8 cellular contexts compared by ENCODE assay signal in genomic region chr4:183397741-183398297, GRCh38. TPM values are rescaled to one million over a fixed set of nuclear protein-coding genes. Genes with fewer than 3 reads are reported as not detected.
DNase-seq lines count a peak whose midpoint lies in the region; ATAC-seq, FAIRE-seq and TF ChIP-seq lines count a peak whose summit lies in the region.

No MANE protein-coding gene starts in this region.

- H3K9me3 Mint-ChIP-seq in Calu3 (ENCODE audit: low read depth, unreplicated experiment): no peaks in the 10 kb centered on the region

- CTCF ChIA-PET in Calu3 (lab: Charles Lee): interaction anchor here (0.7 to 1.5 kb wide), 5 partner anchors 42 to 325 kb away, joined by 3 to 6 read pairs (median 4); no protein-coding TSS in a partner anchor
- CTCF ChIA-PET in endothelial cell of umbilical vein (lab: Charles Lee): interaction anchor here (0.6 to 2.0 kb wide), 10 partner anchors 9 to 460 kb away, joined by 3 to 20 read pairs (median 5); partner anchors contain the start of gene CDKN2AIP

- peaks cover 24% of the 10 kb centered on the region for H3K4me1 Mint-ChIP-seq in Calu3 (ENCODE audit: low read depth, unreplicated experiment)

- dilution Hi-C loops in endothelial cell of umbilical vein (cut with MboI; ENCODE audit: extremely low pct_ligation_motif_present, low sequenced_read_pairs): no loop called here

- DNase-seq in Calu3 (no peak), Peyer's patch (no peak), endothelial cell of umbilical vein (ENCODE audit: low read depth, low spot score) (no peak), prostate gland (ENCODE audit: low spot score) (no peak), COR-L47 (lab: John Stamatoyannopoulos, UW) (no peak)

- H3K27me3 ChIP-seq in Peyer's patch (no peaks in the 10 kb centered on the region), endothelial cell of umbilical vein (ENCODE audit: control insufficient read depth in 2 of 2, insufficient read depth in 2 of 2, low read length in 2 of 2) (no peaks in the 10 kb centered on the region), prostate gland (replicated peaks; ENCODE audit: insufficient read depth) (no peaks in the 10 kb centered on the region)

- peak overlapping the region; percentile 66 for H3K4me2 ChIP-seq in endothelial cell of umbilical vein (ENCODE audit: insufficient read depth, low read length)

- FAIRE-seq in endothelial cell of umbilical vein (lab: Jason Lieb, UNC): no peak

- intact Hi-C loops in Calu3 (cut with micrococcal nuclease; ENCODE audit: unreplicated experiment) (loop anchor here (2.0 kb wide), 1 partner anchor 111 kb away; no protein-coding TSS in a partner anchor), endothelial cell of umbilical vein (cut with micrococcal nuclease) (loop anchor here (2.0 to 5.0 kb wide), 6 partner anchors 43 to 459 kb away; no protein-coding TSS in a partner anchor), prostate gland (cut with DNase I) (no loop called here)

- H3K9ac ChIP-seq in endothelial cell of umbilical vein (replicated peaks; ENCODE audit: extremely low read depth, insufficient read depth, low read length): no peak overlapping the region

- H3K9me1 ChIP-seq in endothelial cell of umbilical vein (replicated peaks; ENCODE audit: control insufficient read depth, extremely low read depth, insufficient read depth, low read length): no peaks in the 10 kb centered on the region

- TF ChIP-seq POLR2A in Peyer's patch (IDR thresholded peaks at IDR 0.05): no peak
- no peak for TF ChIP-seq POLR2A in endothelial cell of umbilical vein (IDR thresholded peaks at IDR 0.05; ENCODE audit: low read depth, low read length)
- TF ChIP-seq POLR2A in prostate gland (IDR thresholded peaks at IDR 0.05): no peak

- BruUV-seq in Calu3 (replicated peaks; lab: Mats Ljungman, UMichigan): no TSS peak
- no TSS peak for BruUV-seq in endothelial cell of umbilical vein (replicated peaks; lab: Mats Ljungman, UMichigan)

- no peaks in the 10 kb centered on the region for H3K36me3 ChIP-seq in Peyer's patch
- no peaks in the 10 kb centered on the region for H3K36me3 ChIP-seq in endothelial cell of umbilical vein (ENCODE audit: control insufficient read depth in 2 of 2, extremely low read depth in 1 of 2, insufficient read depth in 2 of 2, low read length in 2 of 2)
- no peaks in the 10 kb centered on the region for H3K36me3 ChIP-seq in prostate gland

- H3K27ac ChIP-seq in Peyer's patch (peak overlapping the region in 1 of 4 donors; percentile 53), endothelial cell of umbilical vein (ENCODE audit: insufficient read depth, low read depth, low read length) (no peak overlapping the region), prostate gland (no peak overlapping the region)

- H3K4me3 Mint-ChIP-seq in Calu3 (ENCODE audit: low read depth, unreplicated experiment): peak overlapping the region; percentile 52

- H3K9me3 ChIP-seq in Peyer's patch (no peaks in the 10 kb centered on the region), endothelial cell of umbilical vein (replicated peaks; ENCODE audit: control insufficient read depth, insufficient read depth, low read length) (no peaks in the 10 kb centered on the region), prostate gland (no peaks in the 10 kb centered on the region)

- WGBS in prostate gland: 83% methylated on average over 14 of the region's 14 CpGs

- TF ChIP-seq CTCF in Calu3 (IDR thresholded peaks at IDR 0.05; ENCODE audit: unreplicated experiment) (no peak), Peyer's patch (IDR thresholded peaks at IDR 0.05) (no peak), endothelial cell of umbilical vein (IDR thresholded peaks at IDR 0.05; ENCODE audit: extremely low read depth in 1 of 2, insufficient read depth in 1 of 2, low read depth in 1 of 2, low read length in 2 of 2) (no peak), prostate gland (IDR thresholded peaks at IDR 0.05) (no peak)

- H4K20me1 ChIP-seq in endothelial cell of umbilical vein (replicated peaks; ENCODE audit: control insufficient read depth, extremely low read depth, insufficient read depth, low read length): no peaks in the 10 kb centered on the region

- POLR2A ChIA-PET in endothelial cell of umbilical vein (lab: Charles Lee): no interaction called here

- no peaks in the 10 kb centered on the region for H3K79me2 ChIP-seq in endothelial cell of umbilical vein (ENCODE audit: control insufficient read depth, insufficient read depth, low read length)

- H3K27ac Mint-ChIP-seq in Calu3 (ENCODE audit: unreplicated experiment): peak overlapping the region; percentile 81

- H3K36me3 Mint-ChIP-seq in Calu3 (ENCODE audit: insufficient read depth, unreplicated experiment): peaks cover 4% of the 10 kb centered on the region

- H3K4me1 ChIP-seq in Peyer's patch: peaks cover 0 to 7% (median 2%) of the 10 kb centered on the region in 4 donors
- H3K4me1 ChIP-seq in endothelial cell of umbilical vein (ENCODE audit: control insufficient read depth, extremely low read depth, insufficient read depth, low read length): peaks cover 5% of the 10 kb centered on the region
- peaks cover 3% of the 10 kb centered on the region for H3K4me1 ChIP-seq in prostate gland (replicated peaks)

- H2AFZ ChIP-seq in endothelial cell of umbilical vein (ENCODE audit: low read depth, low read length): peak overlapping the region; percentile 87

- H3K27me3 Mint-ChIP-seq in Calu3 (ENCODE audit: unreplicated experiment): no peaks in the 10 kb centered on the region

- H3K4me3 ChIP-seq in Peyer's patch (peak overlapping the region; percentile 41 to 68 (median 58)), endothelial cell of umbilical vein (replicated peaks in 1 of 3; ENCODE audit: insufficient read depth in 1 of 3, low read depth in 1 of 3, low read length in 3 of 3) (peak overlapping the region in 1 of 3 experiments; percentile 43), prostate gland (peak overlapping the region; percentile 20 to 38)

- ATAC-seq in GM21367 (IDR thresholded peaks at IDR 0.05; ENCODE audit: unreplicated experiment) (no peak), HG03196 (IDR thresholded peaks at IDR 0.05; ENCODE audit: unreplicated experiment) (no peak), GM18909 (IDR thresholded peaks at IDR 0.05; ENCODE audit: poor library complexity, unreplicated experiment) (no peak)

TF ChIP-seq in endothelial cell of umbilical vein, 7 proteins besides CTCF, POLR2A, EP300 and RAD21:
- no peak for TF ChIP-seq MYC (IDR thresholded peaks at IDR 0.05; ENCODE audit: low read depth, low read length)
- no peak for TF ChIP-seq JUN (IDR thresholded peaks at IDR 0.05; ENCODE audit: borderline replicate concordance, insufficient read depth, insufficient read length, low read depth)
- TF ChIP-seq EZH2 (IDR thresholded peaks at IDR 0.05; ENCODE audit: borderline replicate concordance, low read depth, low read length, severe bottlenecking): no peak
- TF ChIP-seq, protein P1, sequence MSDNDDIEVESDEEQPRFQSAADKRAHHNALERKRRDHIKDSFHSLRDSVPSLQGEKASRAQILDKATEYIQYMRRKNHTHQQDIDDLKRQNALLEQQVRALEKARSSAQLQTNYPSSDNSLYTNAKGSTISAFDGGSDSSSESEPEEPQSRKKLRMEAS (IDR thresholded peaks at IDR 0.05; ENCODE audit: insufficient read depth, insufficient read length): no peak
- TF ChIP-seq FOS (IDR thresholded peaks at IDR 0.05; ENCODE audit: borderline replicate concordance, insufficient read depth, low read length): no peak
- no peak for TF ChIP-seq POLR2AphosphoS5 (IDR thresholded peaks at IDR 0.05; ENCODE audit: insufficient read depth, low read depth, low read length)
- TF ChIP-seq GATA2 (IDR thresholded peaks at IDR 0.05; ENCODE audit: insufficient read depth, insufficient read length, low read depth, low read length): no peak

RNA-seq across cellular contexts. Expression of gene CDKN2AIP, which starts 46.6 kb away (rescaled TPM):
- total RNA-seq in Calu3 (2022) (17.2 and 17.5 TPM in 2 replicates), Peyer's patch (10 to 100 TPM; 17.9 to 25.2 (median 19.9) TPM), endothelial cell of umbilical vein (10.4 and 12.8 TPM in 2 replicates), prostate gland (10 to 100 TPM; 22.5 to 27.5 TPM)
- polyA plus RNA-seq in endothelial cell of umbilical vein: 4.7 and 5.1 TPM in 2 replicates
- polyA plus RNA-seq in endothelial cell of umbilical vein (2011; cell fraction: cytosol; rRNA removed): 6.8 and 7.2 TPM in 2 replicates
- 8.9 and 9.7 TPM in 2 replicates for polyA plus RNA-seq in endothelial cell of umbilical vein (2011; cell fraction: nucleus; rRNA removed)
- 7.3 and 8.9 TPM in 2 replicates for polyA plus RNA-seq in endothelial cell of umbilical vein (2012)
- 4.6 and 11.0 TPM in 2 replicates for polyA minus RNA-seq in endothelial cell of umbilical vein
- 30.9 TPM for polyA minus RNA-seq in endothelial cell of umbilical vein (2011; cell fraction: cytosol; rRNA and poly(A)+ RNA removed)
- 13.5 and 16.4 TPM in 2 replicates for polyA minus RNA-seq in endothelial cell of umbilical vein (2011; cell fraction: nucleus; rRNA and poly(A)+ RNA removed)
